18 cellular contexts compared by ENCODE assay signal in the genomic region with DNA sequence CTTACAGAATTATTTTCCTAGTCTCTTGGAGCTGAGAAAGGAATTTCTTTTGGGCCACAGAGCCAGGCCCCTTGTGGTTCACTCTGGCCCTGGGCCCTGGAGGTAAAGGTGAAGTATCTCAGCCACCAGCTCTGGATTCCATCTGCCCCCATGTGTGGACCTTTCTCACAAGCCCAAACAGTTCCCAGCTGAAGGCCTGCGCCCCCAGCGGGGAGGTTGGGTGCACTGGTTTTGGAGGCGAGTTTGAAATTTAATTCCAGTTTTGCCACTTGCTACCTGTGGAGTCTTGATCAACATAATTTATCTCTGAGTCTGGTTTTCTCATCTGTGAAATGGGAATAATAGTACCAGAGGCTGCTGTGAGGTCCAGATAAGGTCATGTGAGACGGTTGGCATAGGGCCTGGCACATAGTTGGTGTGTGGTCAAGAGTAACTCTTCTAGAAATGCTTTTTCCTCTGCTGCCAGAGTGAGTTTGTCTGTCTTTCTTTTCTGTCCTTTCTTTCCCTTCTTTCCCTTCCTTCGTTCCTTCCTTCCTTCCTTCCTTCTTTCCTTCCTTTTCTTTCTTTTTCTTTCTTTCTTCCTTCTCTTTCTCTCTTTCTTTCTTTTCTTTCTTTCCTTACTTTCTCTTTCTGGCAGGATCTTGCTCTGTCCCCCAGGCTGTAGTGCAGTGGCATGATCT. TPM values are rescaled to one million over a fixed set of nuclear protein-coding genes. Genes with fewer than 3 reads are reported as not detected.
DNase-seq lines count a peak whose midpoint lies in the region; ATAC-seq and TF ChIP-seq lines count a peak whose summit lies in the region.
"Had no signal": no experiment of that assay in that cellular context is flagged by ENCODE, and none has a peak within 500 bp of the region (broad histone marks: within the 10 kb centered on the region; RNA-seq: fewer than 3 reads in every experiment).

No MANE protein-coding gene starts in this region.

- peak overlapping the region; percentile 39 for H3K27ac Mint-ChIP-seq in activated naive CD4-positive, alpha-beta T cell treated with anti-CD3 and anti-CD28 coated beads for 36 hours
- H3K27ac Mint-ChIP-seq in activated naive CD4-positive, alpha-beta T cell treated with anti-CD3 and anti-CD28 coated beads, Interleukin-2, amount 50 U/mL, for 72 hours: no peak overlapping the region
- no peak overlapping the region for H3K27ac Mint-ChIP-seq in endodermal cell

- H3K36me3 ChIP-seq in OCI-LY7 (ENCODE audit: insufficient read depth, low read length): peaks cover 10% of the 10 kb centered on the region; the same call in 1 of the 2 replicates
- peaks cover 5% of the 10 kb centered on the region for H3K36me3 ChIP-seq in endodermal cell (ENCODE audit: control insufficient read depth, insufficient read depth, low read length)
- H3K36me3 ChIP-seq in osteoblast (ENCODE audit: insufficient read depth, low read length): peaks cover 6% of the 10 kb centered on the region
- H3K36me3 ChIP-seq: breast epithelium had no signal

- BruUV-seq in OCI-LY7 (replicated peaks; lab: Mats Ljungman, UMichigan): no TSS peak

- H4K20me1 ChIP-seq in OCI-LY7 (ENCODE audit: insufficient read depth, low read length) (no peaks in the 10 kb centered on the region), osteoblast (ENCODE audit: insufficient read depth, low read length) (peaks cover 48% of the 10 kb centered on the region)

- H3K79me2 ChIP-seq in OCI-LY7 (ENCODE audit: insufficient read depth, low read depth, low read length) (no peaks in the 10 kb centered on the region; the same call in 1 of the 2 replicates), osteoblast (ENCODE audit: insufficient read depth, low read length) (peaks cover 17% of the 10 kb centered on the region)

- CTCF ChIA-PET in activated naive CD4-positive, alpha-beta T cell treated with anti-CD3 and anti-CD28 coated beads for 36 hours (lab: Charles Lee): no interaction called here
- CTCF ChIA-PET in OCI-LY7 (lab: Charles Lee; ENCODE audit: unreplicated experiment): no interaction called here

- peaks cover 47% of the 10 kb centered on the region for H3K4me1 Mint-ChIP-seq in activated naive CD4-positive, alpha-beta T cell treated with anti-CD3 and anti-CD28 coated beads for 36 hours (ENCODE audit: low read depth)
- peaks cover 11% of the 10 kb centered on the region for H3K4me1 Mint-ChIP-seq in endodermal cell

- H2AFZ ChIP-seq in OCI-LY7 (ENCODE audit: low read length): no peak overlapping the region
- H2AFZ ChIP-seq in osteoblast (ENCODE audit: low read length): no peak overlapping the region
- H2AFZ ChIP-seq: hepatocyte had no signal

- H3K9me3 ChIP-seq in OCI-LY7 (ENCODE audit: low read length) (no peaks in the 10 kb centered on the region), endodermal cell (ENCODE audit: control insufficient read depth, low read length) (no peaks in the 10 kb centered on the region), osteoblast (ENCODE audit: low read depth, low read length) (no peaks in the 10 kb centered on the region)
- H3K9me3 ChIP-seq: breast epithelium had no signal

- TF ChIP-seq CTCF in OCI-LY7 (conservative IDR thresholded peaks at IDR 0.05; ENCODE audit: low read length): peak; percentile 70
- TF ChIP-seq CTCF in endodermal cell (conservative IDR thresholded peaks at IDR 0.05): peak; percentile 46
- no peak for TF ChIP-seq CTCF in osteoblast (IDR thresholded peaks at IDR 0.05; ENCODE audit: extremely low read depth, low read depth, low read length)

- no peaks in the 10 kb centered on the region for H3K27me3 ChIP-seq in endodermal cell (ENCODE audit: control insufficient read depth, insufficient read depth, low read length, poor library complexity, severe bottlenecking)
- no peaks in the 10 kb centered on the region for H3K27me3 ChIP-seq in osteoblast (ENCODE audit: insufficient read depth, low read length)
- H3K27me3 ChIP-seq: breast epithelium, hepatocyte had no signal

- peaks cover 2% of the 10 kb centered on the region for H3K36me3 Mint-ChIP-seq in activated naive CD4-positive, alpha-beta T cell treated with anti-CD3 and anti-CD28 coated beads for 36 hours (ENCODE audit: low read depth)
- H3K36me3 Mint-ChIP-seq in activated naive CD4-positive, alpha-beta T cell treated with anti-CD3 and anti-CD28 coated beads, Interleukin-2, amount 50 U/mL, for 72 hours: no peaks in the 10 kb centered on the region
- peaks cover 23% of the 10 kb centered on the region for H3K36me3 Mint-ChIP-seq in endodermal cell (ENCODE audit: low read depth)

- no peak overlapping the region for H3K9ac ChIP-seq in endodermal cell (ENCODE audit: extremely low read depth, low read length, poor library complexity, severe bottlenecking)

- intact Hi-C loops in activated naive CD4-positive, alpha-beta T cell treated with anti-CD3 and anti-CD28 coated beads for 36 hours (cut with micrococcal nuclease): no loop called here
- intact Hi-C loops in OCI-LY7 (cut with micrococcal nuclease; ENCODE audit: unreplicated experiment) (no loop called here), Right ventricle myocardium superior (cut with DNase I) (no loop called here)

- H3K27ac ChIP-seq in OCI-LY7 (ENCODE audit: low read depth, low read length, poor library complexity, severe bottlenecking) (no peak overlapping the region), endodermal cell (ENCODE audit: low read depth, low read length) (no peak overlapping the region), osteoblast (ENCODE audit: low read depth, low read length) (no peak overlapping the region)
- H3K27ac ChIP-seq: breast epithelium, hepatocyte had no signal

- no peak for DNase-seq in activated naive CD4-positive, alpha-beta T cell treated with anti-CD3 and anti-CD28 coated beads for 36 hours
- no peak for DNase-seq in activated naive CD4-positive, alpha-beta T cell treated with anti-CD3 and anti-CD28 coated beads, Interleukin-2, amount 50 U/mL, for 72 hours (ENCODE audit: low spot score in 2 of 2)
- DNase-seq in OCI-LY7 (ENCODE audit: low spot score): peak; percentile 21
- peak; percentile 73 for DNase-seq in endodermal cell
- peak; percentile 19 for DNase-seq in osteoblast (ENCODE audit: insufficient read length, low spot score, missing footprints)
- no peak for DNase-seq in kidney glomerular epithelial cell (lab: John Stamatoyannopoulos, UW)
- no peak for DNase-seq in Right ventricle myocardium superior
- DNase-seq: activated naive CD4-positive, alpha-beta T cell treated with Interleukin-2 at 50 U/mL for 16 hours; NCI-H1092; NCI-H526 treated with DMSO at 0.1 percent for 48 hours; nucleus accumbens; stimulated activated CD4-positive, alpha-beta T cell treated with anti-CD3 and anti-CD28 coated beads, Interleukin-2, amount 100 ng/mL, for 48 hours had no signal

- H3K4me3 ChIP-seq in OCI-LY7 (ENCODE audit: low read depth, low read length, poor library complexity, severe bottlenecking) (no peak overlapping the region), endodermal cell (ENCODE audit: low read length) (no peak overlapping the region), osteoblast (ENCODE audit: insufficient read depth, low read length) (no peak overlapping the region)
- H3K4me3 ChIP-seq: breast epithelium, hepatocyte had no signal

- no peaks in the 10 kb centered on the region for H3K27me3 Mint-ChIP-seq in activated naive CD4-positive, alpha-beta T cell treated with anti-CD3 and anti-CD28 coated beads for 36 hours (ENCODE audit: low read depth)
- no peaks in the 10 kb centered on the region for H3K27me3 Mint-ChIP-seq in endodermal cell (ENCODE audit: insufficient read depth)

- H3K4me2 ChIP-seq in OCI-LY7 (ENCODE audit: low read length) (no peak overlapping the region), osteoblast (ENCODE audit: insufficient read depth, low read length) (no peak overlapping the region)
- H3K4me2 ChIP-seq: hepatocyte had no signal

- no peaks in the 10 kb centered on the region for H3K9me3 Mint-ChIP-seq in activated naive CD4-positive, alpha-beta T cell treated with anti-CD3 and anti-CD28 coated beads for 36 hours
- no peaks in the 10 kb centered on the region for H3K9me3 Mint-ChIP-seq in activated naive CD4-positive, alpha-beta T cell treated with anti-CD3 and anti-CD28 coated beads, Interleukin-2, amount 50 U/mL, for 72 hours
- no peaks in the 10 kb centered on the region for H3K9me3 Mint-ChIP-seq in endodermal cell

- 92 to 93% methylated on average over 5 of the region's 5 CpGs for WGBS in endodermal cell (ENCODE audit: insufficient coverage in 1 of 2, insufficient read length in 1 of 2), 2 experiments

- H3K4me1 ChIP-seq in OCI-LY7 (ENCODE audit: insufficient read depth, low read length, poor library complexity, severe bottlenecking): peaks cover 8% of the 10 kb centered on the region
- no peaks in the 10 kb centered on the region for H3K4me1 ChIP-seq in endodermal cell (ENCODE audit: control insufficient read depth, insufficient read depth, low read length)
- H3K4me1 ChIP-seq in osteoblast (ENCODE audit: insufficient read depth, low read length): peaks cover 4% of the 10 kb centered on the region

- no peaks in the 10 kb centered on the region for H3K9me2 ChIP-seq in OCI-LY7 (ENCODE audit: insufficient read depth, low read length)

- POLR2A ChIA-PET in OCI-LY7 (lab: Charles Lee): no interaction called here

- no peak for ATAC-seq in activated naive CD4-positive, alpha-beta T cell treated with anti-CD3 and anti-CD28 coated beads, Interleukin-2, amount 50 U/mL, for 72 hours
- ATAC-seq in Right ventricle myocardium superior (ENCODE audit: poor library complexity) (no peak), HG03025 (IDR thresholded peaks at IDR 0.05; ENCODE audit: low FRiP score, unreplicated experiment) (no peak)
- ATAC-seq: Panc1 had no signal

- no peak overlapping the region for H3K4me3 Mint-ChIP-seq in activated naive CD4-positive, alpha-beta T cell treated with anti-CD3 and anti-CD28 coated beads for 36 hours
- no peak overlapping the region for H3K4me3 Mint-ChIP-seq in endodermal cell

RNA-seq across cellular contexts. Expression of a gene that starts 6.1 kb away (rescaled TPM):
- total RNA-seq in activated naive CD4-positive, alpha-beta T cell treated with anti-CD3 and anti-CD28 coated beads for 36 hours: 10 to 100 TPM; 20.3 to 21.7 TPM
- 10 to 100 TPM in 1 of 2 donors, 1 to 10 TPM in 1; 9.7 to 24.1 TPM for total RNA-seq in activated naive CD4-positive, alpha-beta T cell treated with anti-CD3 and anti-CD28 coated beads, Interleukin-2, amount 50 U/mL, for 72 hours
- 20.5 and 40.0 TPM in 2 replicates for total RNA-seq in OCI-LY7 (2014; rRNA removed; shearing (Covaris generic))
- total RNA-seq in OCI-LY7 (2022) (34.7 and 36.1 TPM in 2 replicates), endodermal cell (10 to 100 TPM; 71.3 to 81.2 TPM), osteoblast (47.7 and 56.5 TPM in 2 replicates), Right ventricle myocardium superior (13.6 TPM)
- polyA plus RNA-seq in endodermal cell (2013, experiment 1 of 2): 54.5 TPM
- 49.1 TPM for polyA plus RNA-seq in endodermal cell (2013, experiment 2 of 2)

RNA-seq across cellular contexts. Expression of a gene that starts 19.9 kb away (rescaled TPM):
- total RNA-seq in activated naive CD4-positive, alpha-beta T cell treated with anti-CD3 and anti-CD28 coated beads for 36 hours: not detected
- total RNA-seq in activated naive CD4-positive, alpha-beta T cell treated with anti-CD3 and anti-CD28 coated beads, Interleukin-2, amount 50 U/mL, for 72 hours: not detected
- total RNA-seq in OCI-LY7 (2014; rRNA removed; shearing (Covaris generic)): 4.2 and 8.0 TPM in 2 replicates
- 1.7 and 3.9 TPM in 2 replicates for total RNA-seq in OCI-LY7 (2022)
- total RNA-seq in endodermal cell: 1 to 10 TPM in 1 of 2 donors, under 1 TPM in 1; 0.95 to 1.4 TPM
- 0.39 TPM for polyA plus RNA-seq in endodermal cell (2013, experiment 1 of 2)
- polyA plus RNA-seq in endodermal cell (2013, experiment 2 of 2): 0.54 TPM
- under 0.01 TPM in 1 of 2 replicates, not detected in the other for total RNA-seq in osteoblast
- 2.7 TPM for total RNA-seq in Right ventricle myocardium superior
- total RNA-seq: hepatocyte, kidney epithelial cell, temporal lobe had no signal

RNA-seq across cellular contexts. Expression of a gene that starts 50.5 kb away (rescaled TPM):
- under 1 TPM; 0.26 to 0.30 TPM for total RNA-seq in activated naive CD4-positive, alpha-beta T cell treated with anti-CD3 and anti-CD28 coated beads for 36 hours
- total RNA-seq in activated naive CD4-positive, alpha-beta T cell treated with anti-CD3 and anti-CD28 coated beads, Interleukin-2, amount 50 U/mL, for 72 hours: under 1 TPM; 0.04 to 0.46 TPM
- 0.05 and 0.19 TPM in 2 replicates for total RNA-seq in OCI-LY7 (2014; rRNA removed; shearing (Covaris generic))
- total RNA-seq in OCI-LY7 (2022) (0.11 and 0.15 TPM in 2 replicates), endodermal cell (1 to 10 TPM; 5.4 to 6.0 TPM), osteoblast (under 0.01 TPM in 2 replicates), Right ventricle myocardium superior (0.05 TPM)
- 42.1 TPM for polyA plus RNA-seq in endodermal cell (2013, experiment 1 of 2)
- 39.2 TPM for polyA plus RNA-seq in endodermal cell (2013, experiment 2 of 2)
- polyA plus RNA-seq: hepatocyte had no signal

Comparison
In these comparisons a context has a peak if more than half of its experiments do, and no peak if none do; other contexts are left out.
1. DNase-seq: peak in OCI-LY7 (single experiment), endodermal cell (single experiment) and osteoblast (single experiment); none in activated naive CD4-positive, alpha-beta T cell treated with anti-CD3 and anti-CD28 coated beads for 36 hours (single experiment), activated naive CD4-positive, alpha-beta T cell treated with anti-CD3 and anti-CD28 coated beads, Interleukin-2, amount 50 U/mL, for 72 hours (0 of 2), kidney glomerular epithelial cell (single experiment) and Right ventricle myocardium superior (single experiment).